Comparison of ENCODE assay signal across 1 cellular context in the genomic region with DNA sequence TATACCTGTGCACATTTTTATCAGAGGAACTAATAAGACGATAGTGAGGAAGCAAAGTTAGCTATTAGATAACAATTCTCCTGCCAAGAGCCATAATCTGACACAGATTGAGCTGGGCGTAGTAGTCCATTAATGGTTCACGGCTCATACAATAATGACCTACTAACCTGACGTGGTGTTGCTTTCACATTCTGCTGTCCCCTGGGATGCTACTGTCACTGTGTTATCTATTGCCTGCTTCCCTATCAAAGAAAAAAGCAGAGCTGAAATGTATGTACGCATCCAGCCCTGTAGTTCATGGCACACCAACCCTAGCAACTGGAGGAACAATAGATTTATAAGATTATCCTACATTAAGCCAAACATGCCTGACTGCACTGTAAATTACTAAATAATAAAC.
TF ChIP-seq lines count a peak whose summit lies in the region.

No MANE protein-coding gene starts in this region.

TF ChIP-seq in GM23338, 12 proteins besides CTCF, POLR2A, EP300 and RAD21 (continued from another document):
- TF ChIP-seq, protein P1, sequence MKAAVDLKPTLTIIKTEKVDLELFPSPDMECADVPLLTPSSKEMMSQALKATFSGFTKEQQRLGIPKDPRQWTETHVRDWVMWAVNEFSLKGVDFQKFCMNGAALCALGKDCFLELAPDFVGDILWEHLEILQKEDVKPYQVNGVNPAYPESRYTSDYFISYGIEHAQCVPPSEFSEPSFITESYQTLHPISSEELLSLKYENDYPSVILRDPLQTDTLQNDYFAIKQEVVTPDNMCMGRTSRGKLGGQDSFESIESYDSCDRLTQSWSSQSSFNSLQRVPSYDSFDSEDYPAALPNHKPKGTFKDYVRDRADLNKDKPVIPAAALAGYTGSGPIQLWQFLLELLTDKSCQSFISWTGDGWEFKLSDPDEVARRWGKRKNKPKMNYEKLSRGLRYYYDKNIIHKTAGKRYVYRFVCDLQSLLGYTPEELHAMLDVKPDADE (IDR thresholded peaks at IDR 0.05): no peak
- TF ChIP-seq CREB1 (CRISPR knock-in tag; IDR thresholded peaks at IDR 0.05; ENCODE audit: low read depth) (no peak), EZH2phosphoT487 (IDR thresholded peaks at IDR 0.05; ENCODE audit: unreplicated experiment) (no peak), NANOG (IDR thresholded peaks at IDR 0.05; ENCODE audit: borderline replicate concordance) (no peak), POLR2AphosphoS5 (IDR thresholded peaks at IDR 0.05; ENCODE audit: low read depth) (no peak)
- TF ChIP-seq, protein P2, sequence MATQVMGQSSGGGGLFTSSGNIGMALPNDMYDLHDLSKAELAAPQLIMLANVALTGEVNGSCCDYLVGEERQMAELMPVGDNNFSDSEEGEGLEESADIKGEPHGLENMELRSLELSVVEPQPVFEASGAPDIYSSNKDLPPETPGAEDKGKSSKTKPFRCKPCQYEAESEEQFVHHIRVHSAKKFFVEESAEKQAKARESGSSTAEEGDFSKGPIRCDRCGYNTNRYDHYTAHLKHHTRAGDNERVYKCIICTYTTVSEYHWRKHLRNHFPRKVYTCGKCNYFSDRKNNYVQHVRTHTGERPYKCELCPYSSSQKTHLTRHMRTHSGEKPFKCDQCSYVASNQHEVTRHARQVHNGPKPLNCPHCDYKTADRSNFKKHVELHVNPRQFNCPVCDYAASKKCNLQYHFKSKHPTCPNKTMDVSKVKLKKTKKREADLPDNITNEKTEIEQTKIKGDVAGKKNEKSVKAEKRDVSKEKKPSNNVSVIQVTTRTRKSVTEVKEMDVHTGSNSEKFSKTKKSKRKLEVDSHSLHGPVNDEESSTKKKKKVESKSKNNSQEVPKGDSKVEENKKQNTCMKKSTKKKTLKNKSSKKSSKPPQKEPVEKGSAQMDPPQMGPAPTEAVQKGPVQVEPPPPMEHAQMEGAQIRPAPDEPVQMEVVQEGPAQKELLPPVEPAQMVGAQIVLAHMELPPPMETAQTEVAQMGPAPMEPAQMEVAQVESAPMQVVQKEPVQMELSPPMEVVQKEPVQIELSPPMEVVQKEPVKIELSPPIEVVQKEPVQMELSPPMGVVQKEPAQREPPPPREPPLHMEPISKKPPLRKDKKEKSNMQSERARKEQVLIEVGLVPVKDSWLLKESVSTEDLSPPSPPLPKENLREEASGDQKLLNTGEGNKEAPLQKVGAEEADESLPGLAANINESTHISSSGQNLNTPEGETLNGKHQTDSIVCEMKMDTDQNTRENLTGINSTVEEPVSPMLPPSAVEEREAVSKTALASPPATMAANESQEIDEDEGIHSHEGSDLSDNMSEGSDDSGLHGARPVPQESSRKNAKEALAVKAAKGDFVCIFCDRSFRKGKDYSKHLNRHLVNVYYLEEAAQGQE (IDR thresholded peaks at IDR 0.05; ENCODE audit: unreplicated experiment): no peak
